ENCODE assay signal across 32 cellular contexts in the genomic region with DNA sequence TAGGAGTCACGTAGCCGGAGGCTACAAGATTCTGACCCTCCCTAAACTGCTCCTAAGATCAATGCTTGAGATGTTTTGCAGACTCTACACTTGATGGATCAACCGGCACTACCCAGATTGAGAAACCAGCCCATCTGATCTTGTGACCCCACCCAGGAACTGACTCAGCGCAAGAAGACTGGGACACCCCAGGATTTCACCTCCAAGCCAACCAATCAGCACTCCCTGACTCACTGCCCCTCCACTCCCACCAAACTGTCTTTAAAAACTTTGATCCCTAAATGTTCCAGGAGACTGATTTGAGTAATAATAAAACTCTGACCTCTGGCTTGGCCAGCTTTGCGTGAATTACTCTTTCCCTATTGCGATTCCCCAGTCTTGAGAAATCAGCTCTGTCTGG.
DNase-seq lines count a peak whose midpoint lies in the region; TF ChIP-seq lines count a peak whose summit lies in the region.
"Had no signal": no experiment of that assay in that cellular context is flagged by ENCODE, and none has a peak within 500 bp of the region (broad histone marks: within the 10 kb centered on the region; RNA-seq: fewer than 3 reads in every experiment).

No MANE protein-coding gene starts in this region.

- H3K9ac ChIP-seq in H9 (ENCODE audit: extremely low read depth, insufficient read length, low read length), result no peak overlapping the region
- H3K9ac ChIP-seq in neural progenitor cell, result no peak overlapping the region
- H3K9ac ChIP-seq: GM23248, KMS-11 had no signal

- no peak overlapping the region for H3K18ac ChIP-seq in H9 (ENCODE audit: insufficient read length, low read depth, low read length)

- H3K27me3 ChIP-seq in H9 (ENCODE audit: insufficient read depth, low read length) (no peaks in the 10 kb centered on the region), neural progenitor cell (no peaks in the 10 kb centered on the region), BE2C (no peaks in the 10 kb centered on the region)
- H3K27me3 ChIP-seq: adrenal gland, body of pancreas, dorsolateral prefrontal cortex, gastroesophageal sphincter, pancreas, right atrium auricular region had no signal

- H2AFZ ChIP-seq in H9 (ENCODE audit: low read length) (no peak overlapping the region), neural progenitor cell (replicated peaks) (no peak overlapping the region)
- H2AFZ ChIP-seq: GM23248 had no signal

- H3K79me2 ChIP-seq in H9 (ENCODE audit: insufficient read depth, low read length) (no peaks in the 10 kb centered on the region), neural progenitor cell (ENCODE audit: low read depth) (no peaks in the 10 kb centered on the region)

- no peak overlapping the region for H2BK20ac ChIP-seq in H9 (ENCODE audit: low read depth, low read length, poor library complexity, severe bottlenecking)

- TF ChIP-seq CTCF in H9 (conservative IDR thresholded peaks at IDR 0.05), result no peak
- TF ChIP-seq CTCF in NB4 (IDR thresholded peaks at IDR 0.05; ENCODE audit: low read depth, low read length), result no peak
- no peak for TF ChIP-seq CTCF in epithelial cell of esophagus (IDR thresholded peaks at IDR 0.05; ENCODE audit: insufficient read depth, low read depth, low read length, missing control alignments)
- TF ChIP-seq CTCF in neural progenitor cell (IDR thresholded peaks at IDR 0.05), result no peak
- TF ChIP-seq CTCF in BE2C (IDR thresholded peaks at IDR 0.05; ENCODE audit: low read depth, low read length), result no peak

- H3K4me1 Mint-ChIP-seq in H9 (peaks cover 10 to 18% of the 10 kb centered on the region in 2 experiments; a peak in 3 of 4 replicates), neural progenitor cell (peaks cover 5% of the 10 kb centered on the region)
- H3K4me1 Mint-ChIP-seq: activated naive CD4-positive, alpha-beta T cell treated with anti-CD3 and anti-CD28 coated beads, Interleukin-2, amount 10 ng/mL, durations not matched to agents 7 days and 5 days; stimulated activated naive B cell treated with anti-CD40 and anti-IgM and Interleukin-4, amounts not matched to agents 10 μg/mL and 1 μg/mL and 100 μg/mL, for 72 hours; T-helper 17 cell had no signal

- no peak overlapping the region for H3K4ac ChIP-seq in H9 (ENCODE audit: low read depth, low read length)

- H3K9me3 ChIP-seq in H9 (ENCODE audit: control insufficient read depth, low read depth, low read length) (no peaks in the 10 kb centered on the region), neural progenitor cell (ENCODE audit: low read depth) (no peaks in the 10 kb centered on the region), BE2C (no peaks in the 10 kb centered on the region)
- H3K9me3 ChIP-seq: adrenal gland, body of pancreas, gastroesophageal sphincter, pancreas, right atrium auricular region had no signal

- no peak overlapping the region for H3K27ac ChIP-seq in H9 (ENCODE audit: insufficient read length, low read depth, low read length)
- no peak overlapping the region for H3K27ac ChIP-seq in neural progenitor cell
- H3K27ac ChIP-seq: adrenal gland, body of pancreas, C4-2B, dorsolateral prefrontal cortex, gastroesophageal sphincter, GM23248, KMS-11, pancreas, right atrium auricular region had no signal

- H3K14ac ChIP-seq in H9 (ENCODE audit: insufficient read depth, low read length), result no peak overlapping the region

- no peaks in the 10 kb centered on the region for H3F3A ChIP-seq in neural progenitor cell (ENCODE audit: low read depth)

- H3K4me3 ChIP-seq in NB4 (ENCODE audit: low read depth, low read length), result no peak overlapping the region
- no peak overlapping the region for H3K4me3 ChIP-seq in epithelial cell of esophagus (ENCODE audit: low read length)
- H3K4me3 ChIP-seq in neural progenitor cell, result no peak overlapping the region
- no peak overlapping the region for H3K4me3 ChIP-seq in BE2C (ENCODE audit: low read depth, low read length)
- H3K4me3 ChIP-seq: adrenal gland, body of pancreas, dorsolateral prefrontal cortex, gastroesophageal sphincter, GM23248, pancreas, right atrium auricular region had no signal

- no peak overlapping the region for H3K4me2 ChIP-seq in H9 (ENCODE audit: insufficient read depth, insufficient read length, low read length)
- H3K4me2 ChIP-seq in neural progenitor cell, result no peak overlapping the region
- H3K4me2 ChIP-seq: KMS-11 had no signal

- H3K23ac ChIP-seq in H9 (ENCODE audit: insufficient read length, low read depth, low read length), result no peak overlapping the region

- H2BK15ac ChIP-seq in H9 (ENCODE audit: low read depth, low read length), result no peak overlapping the region

- no peaks in the 10 kb centered on the region for H3K36me3 Mint-ChIP-seq in H9 (ENCODE audit: insufficient read depth in 1 of 3, low read depth in 3 of 3)
- H3K36me3 Mint-ChIP-seq in neural progenitor cell, result no peaks in the 10 kb centered on the region
- H3K36me3 Mint-ChIP-seq: activated naive CD4-positive, alpha-beta T cell treated with anti-CD3 and anti-CD28 coated beads, Interleukin-2, amount 10 ng/mL, durations not matched to agents 7 days and 5 days; stimulated activated naive B cell treated with anti-CD40 and anti-IgM and Interleukin-4, amounts not matched to agents 10 μg/mL and 1 μg/mL and 100 μg/mL, for 72 hours; type B pancreatic cell had no signal

- no CpG with 5 or more reads among the region's 6 CpGs for WGBS in H9 (ENCODE audit: extremely low coverage, insufficient read length, low lambda C conversion rate)

- no peak overlapping the region for H4K8ac ChIP-seq in H9 (replicated peaks; ENCODE audit: insufficient read length, low read depth, low read length)

- no peaks in the 10 kb centered on the region for H3K79me1 ChIP-seq in H9 (ENCODE audit: insufficient read depth, low read depth, low read length, poor library complexity, severe bottlenecking)

- H4K5ac ChIP-seq in H9 (ENCODE audit: insufficient read length, low read depth, low read length), result no peak overlapping the region

- H3K56ac ChIP-seq in H9 (ENCODE audit: insufficient read length, low read depth, low read length), result no peak overlapping the region

- no peak overlapping the region for H2BK120ac ChIP-seq in H9 (ENCODE audit: low read depth, low read length, poor library complexity, severe bottlenecking)

- H3K27ac Mint-ChIP-seq in H9, result peak overlapping the region in 2 of 3 experiments; percentile 11 to 54; a peak in 2 of 7 replicates
- H3K27ac Mint-ChIP-seq in neural progenitor cell, result no peak overlapping the region
- H3K27ac Mint-ChIP-seq: activated naive CD4-positive, alpha-beta T cell treated with anti-CD3 and anti-CD28 coated beads, Interleukin-2, amount 10 ng/mL, durations not matched to agents 7 days and 5 days; activated T-helper 1 cell treated with anti-CD3 and anti-CD28 coated beads, Interleukin-12 subunit alpha, Interleukin-12 subunit beta, Interleukin-2, Interleukin-4 antibody, amounts not matched to agents 30 ng/mL and 10 ng/mL and 1 ng/mL, durations not matched to agents 14 hours and 24 hours and 36 hours; stimulated activated naive B cell treated with anti-CD40 and anti-IgM and Interleukin-4, amounts not matched to agents 10 μg/mL and 1 μg/mL and 100 μg/mL, for 72 hours; T-helper 17 cell; type B pancreatic cell had no signal

- no peaks in the 10 kb centered on the region for H3K23me2 ChIP-seq in H9 (ENCODE audit: insufficient read length, low read depth, low read length, poor library complexity, severe bottlenecking)

- H3K27me3 Mint-ChIP-seq in H9 (ENCODE audit: low read depth) (no peaks in the 10 kb centered on the region), neural progenitor cell (ENCODE audit: insufficient read depth, low read depth) (peaks cover 2% of the 10 kb centered on the region)
- H3K27me3 Mint-ChIP-seq: activated naive CD4-positive, alpha-beta T cell treated with anti-CD3 and anti-CD28 coated beads, Interleukin-2, amount 10 ng/mL, durations not matched to agents 7 days and 5 days; type B pancreatic cell had no signal

- no peaks in the 10 kb centered on the region for H3K4me1 ChIP-seq in H9 (ENCODE audit: insufficient read depth, low read length)
- no peaks in the 10 kb centered on the region for H3K4me1 ChIP-seq in neural progenitor cell
- no peaks in the 10 kb centered on the region for H3K4me1 ChIP-seq in BE2C
- H3K4me1 ChIP-seq: adrenal gland, body of pancreas, gastroesophageal sphincter, pancreas, right atrium auricular region had no signal

- no peak overlapping the region for H3T11ph ChIP-seq in H9 (ENCODE audit: low read length)

- H3K36me3 ChIP-seq in neural progenitor cell, result no peaks in the 10 kb centered on the region
- no peaks in the 10 kb centered on the region for H3K36me3 ChIP-seq in BE2C
- H3K36me3 ChIP-seq: adrenal gland, gastroesophageal sphincter, pancreas, right atrium auricular region had no signal

- no peak for DNase-seq in H9
- peak; percentile 47 for DNase-seq in NB4 (ENCODE audit: low read depth)
- DNase-seq in epithelial cell of esophagus (ENCODE audit: low read depth), result peak; percentile 69
- no peak for DNase-seq in neural progenitor cell (ENCODE audit: low spot score)
- no peak for DNase-seq in activated CD8-positive, alpha-beta memory T cell treated with anti-CD3 and anti-CD28 coated beads, Interleukin-2, amount 50 U/mL, for 48 hours
- DNase-seq in NCI-H1417 (lab: John Stamatoyannopoulos, UW), result no peak
- no peak for DNase-seq in BE2C
- DNase-seq: activated CD4-positive, alpha-beta T cell treated with anti-CD3 and anti-CD28 coated beads, Interleukin-2, amount 50 U/mL, for 4 hours; activated naive CD4-positive, alpha-beta T cell treated with anti-CD3 and anti-CD28 coated beads, Interleukin-2, amount 10 ng/mL, durations not matched to agents 7 days and 5 days; adrenal gland; body of pancreas; Calu3; cerebellar nuclear complex; DMS79; dorsolateral prefrontal cortex; GF-D8; GM23248; left cardiac atrium; NCI-H1092; NCI-H187; NCI-H510A; pancreas; small intestine; stimulated activated naive B cell treated with anti-CD40 and anti-IgM and Interleukin-4, amounts not matched to agents 10 μg/mL and 1 μg/mL and 100 μg/mL, for 72 hours; substantia nigra; T-helper 17 cell had no signal

- H3K4me3 Mint-ChIP-seq in H9, result no peak overlapping the region
- peak overlapping the region; percentile 42 for H3K4me3 Mint-ChIP-seq in neural progenitor cell
- H3K4me3 Mint-ChIP-seq: activated naive CD4-positive, alpha-beta T cell treated with anti-CD3 and anti-CD28 coated beads, Interleukin-2, amount 10 ng/mL, durations not matched to agents 7 days and 5 days; activated T-helper 1 cell treated with anti-CD3 and anti-CD28 coated beads, Interleukin-12 subunit alpha, Interleukin-12 subunit beta, Interleukin-2, Interleukin-4 antibody, amounts not matched to agents 30 ng/mL and 10 ng/mL and 1 ng/mL, durations not matched to agents 14 hours and 24 hours and 36 hours; stimulated activated naive B cell treated with anti-CD40 and anti-IgM and Interleukin-4, amounts not matched to agents 10 μg/mL and 1 μg/mL and 100 μg/mL, for 72 hours; T-helper 17 cell; type B pancreatic cell had no signal

- H2BK12ac ChIP-seq in H9 (ENCODE audit: insufficient read length, low read depth, low read length), result no peak overlapping the region

- H4K20me1 ChIP-seq in H9 (ENCODE audit: control insufficient read depth, insufficient read depth, insufficient read length), result no peaks in the 10 kb centered on the region
- H4K20me1 ChIP-seq in neural progenitor cell (ENCODE audit: low read depth), result no peaks in the 10 kb centered on the region

- no peak overlapping the region for H2BK5ac ChIP-seq in H9 (ENCODE audit: insufficient read length, low read length)

- no peak overlapping the region for H2AK5ac ChIP-seq in H9 (ENCODE audit: insufficient read length, low read length)

- H4K91ac ChIP-seq in H9 (ENCODE audit: insufficient read length, low read depth, low read length), result no peak overlapping the region

- H3K9me3 Mint-ChIP-seq in H9 (no peaks in the 10 kb centered on the region), neural progenitor cell (no peaks in the 10 kb centered on the region)
- H3K9me3 Mint-ChIP-seq: activated naive CD4-positive, alpha-beta T cell treated with anti-CD3 and anti-CD28 coated beads, Interleukin-2, amount 10 ng/mL, durations not matched to agents 7 days and 5 days; activated T-helper 1 cell treated with anti-CD3 and anti-CD28 coated beads, Interleukin-12 subunit alpha, Interleukin-12 subunit beta, Interleukin-2, Interleukin-4 antibody, amounts not matched to agents 30 ng/mL and 10 ng/mL and 1 ng/mL, durations not matched to agents 14 hours and 24 hours and 36 hours; stimulated activated naive B cell treated with anti-CD40 and anti-IgM and Interleukin-4, amounts not matched to agents 10 μg/mL and 1 μg/mL and 100 μg/mL, for 72 hours; type B pancreatic cell had no signal

- TF ChIP-seq POLR2A in NB4 (IDR thresholded peaks at IDR 0.05; ENCODE audit: extremely low read depth, insufficient read length), result no peak

Comparison
In these comparisons a context has a peak if more than half of its experiments do, and no peak if none do; other contexts are left out.
1. DNase-seq: peak in NB4 (single experiment) and epithelial cell of esophagus (single experiment); none in H9 (single experiment), neural progenitor cell (single experiment), activated CD8-positive, alpha-beta memory T cell treated with anti-CD3 and anti-CD28 coated beads, Interleukin-2, amount 50 U/mL, for 48 hours (single experiment), NCI-H1417 (0 of 3) and BE2C (single experiment).